In genomic region chr10:33772370-33773331, GRCh38 we compare ENCODE assay signal across 1 cellular context.
A peak's percentile ranks its signal among the peaks of the same experiment; 100 is the strongest.
TF ChIP-seq lines count a peak whose summit lies in the region.

No MANE protein-coding gene starts in this region.

TF ChIP-seq in H1, 55 proteins besides CTCF, POLR2A, EP300 and RAD21 (continued from another document):
- TF ChIP-seq CHD7 (IDR thresholded peaks at IDR 0.05; ENCODE audit: insufficient replicate concordance, low read length) (no peak), CHD1 (IDR thresholded peaks at IDR 0.05; ENCODE audit: low read depth, low read length) (no peak), BCL11A (IDR thresholded peaks at IDR 0.05; ENCODE audit: low read depth in 2 of 2, low read length in 2 of 2) (no peak), GTF2F1 (IDR thresholded peaks at IDR 0.05; ENCODE audit: borderline replicate concordance, low read depth, low read length) (no peak), CEBPB (IDR thresholded peaks at IDR 0.05; ENCODE audit: low read depth, low read length) (no peak), MAX (IDR thresholded peaks at IDR 0.05) (peak; percentile 32; the same call in 1 of the 2 replicates), NRF1 (IDR thresholded peaks at IDR 0.05; ENCODE audit: low read depth, low read length) (no peak), GABPA (IDR thresholded peaks at IDR 0.05; ENCODE audit: borderline replicate concordance, insufficient read depth, low read length) (no peak), HDAC6 (IDR thresholded peaks at IDR 0.05; ENCODE audit: low read depth, low read length) (no peak), YY1 (IDR thresholded peaks at IDR 0.05; ENCODE audit: low read depth, low read length) (no peak), BRCA1 (IDR thresholded peaks at IDR 0.05; ENCODE audit: low read depth, low read length) (no peak), SIX5 (IDR thresholded peaks at IDR 0.05; ENCODE audit: low read depth, low read length) (no peak), JUND (IDR thresholded peaks at IDR 0.05; ENCODE audit: low read length) (peak; percentile 53), EGR1 (IDR thresholded peaks at IDR 0.05; ENCODE audit: borderline replicate concordance, low read depth, low read length) (no peak), RBBP5 (IDR thresholded peaks at IDR 0.05; ENCODE audit: borderline replicate concordance, low read depth, low read length) (no peak), KDM5A (IDR thresholded peaks at IDR 0.05; ENCODE audit: low read length) (no peak), POLR2AphosphoS5 (IDR thresholded peaks at IDR 0.05; ENCODE audit: low read depth, low read length) (no peak), PHF8 (conservative IDR thresholded peaks at IDR 0.05; ENCODE audit: low read depth, low read length) (no peak), SIN3A (conservative IDR thresholded peaks at IDR 0.05 in 1 of 2, IDR thresholded peaks at IDR 0.05 in 1 of 2; ENCODE audit: low read depth in 1 of 2, low read length in 2 of 2) (no peak), ZNF274 (IDR thresholded peaks at IDR 0.05; ENCODE audit: borderline replicate concordance, extremely low read depth, low read length) (no peak), SAP30 (IDR thresholded peaks at IDR 0.05; ENCODE audit: insufficient read depth, insufficient replicate concordance, low read length) (no peak), SP1 (IDR thresholded peaks at IDR 0.05; ENCODE audit: low read depth, low read length) (0 out of 2 replicates have a peak, but pooled peaks have one; percentile 34), CBX5 (IDR thresholded peaks at IDR 0.05; ENCODE audit: low read depth, low read length) (no peak), RNF2 (IDR thresholded peaks at IDR 0.05; ENCODE audit: borderline replicate concordance, low read depth, low read length, missing control alignments, poor library complexity, severe bottlenecking) (no peak), CREB1 (IDR thresholded peaks at IDR 0.05) (peak; percentile 37; the same call in 1 of the 2 replicates), SRF (IDR thresholded peaks at IDR 0.05; ENCODE audit: low read depth, low read length) (no peak), TAF7 (optimal IDR thresholded peaks at IDR 0.05; ENCODE audit: borderline replicate concordance, low read depth, low read length) (no peak), ATF3 (IDR thresholded peaks at IDR 0.05; ENCODE audit: insufficient read depth, low read depth, low read length) (no peak), SUZ12 (IDR thresholded peaks at IDR 0.05; ENCODE audit: low read length) (no peak), USF2 (IDR thresholded peaks at IDR 0.05; ENCODE audit: low read length) (no peak), FOSL1 (IDR thresholded peaks at IDR 0.05; ENCODE audit: insufficient read depth, low read depth, low read length) (no peak), TAF1 (IDR thresholded peaks at IDR 0.05; ENCODE audit: low read depth, low read length) (no peak), JUN (IDR thresholded peaks at IDR 0.05; ENCODE audit: low read depth, low read length) (no peak), ATF2 (IDR thresholded peaks at IDR 0.05; ENCODE audit: low read length) (no peak), SP4 (IDR thresholded peaks at IDR 0.05; ENCODE audit: low read length) (no peak), HDAC2 (IDR thresholded peaks at IDR 0.05; ENCODE audit: borderline replicate concordance in 1 of 2, low read depth in 2 of 2, low read length in 2 of 2) (0 out of 4 replicates have a peak, but pooled peaks of 1 of the 2 experiments have one; percentile 37), RFX5 (IDR thresholded peaks at IDR 0.05; ENCODE audit: borderline replicate concordance, low read depth, low read length) (no peak), TBP (IDR thresholded peaks at IDR 0.05; ENCODE audit: low read depth, low read length) (no peak), POU5F1 (IDR thresholded peaks at IDR 0.05; ENCODE audit: low read depth, low read length) (no peak), E2F6 (IDR thresholded peaks at IDR 0.05) (no peak), CTBP2 (IDR thresholded peaks at IDR 0.05; ENCODE audit: borderline replicate concordance, insufficient read depth, insufficient read length, low read length) (no peak), ASH2L (IDR thresholded peaks at IDR 0.05; ENCODE audit: low read length) (peak; percentile 34), MAFK (IDR thresholded peaks at IDR 0.05; ENCODE audit: low read depth, low read length) (peak; percentile 73), SP2 (IDR thresholded peaks at IDR 0.05; ENCODE audit: low read length) (no peak), CHD2 (IDR thresholded peaks at IDR 0.05; ENCODE audit: low read length) (no peak), TCF12 (IDR thresholded peaks at IDR 0.05; ENCODE audit: low read depth, low read length) (no peak), TEAD4 (IDR thresholded peaks at IDR 0.05; ENCODE audit: low read depth, low read length) (no peak), KDM4A (IDR thresholded peaks at IDR 0.05; ENCODE audit: low read depth, low read length, severe bottlenecking) (no peak), RXRA (IDR thresholded peaks at IDR 0.05; ENCODE audit: insufficient read depth, low read depth, low read length) (no peak), BACH1 (IDR thresholded peaks at IDR 0.05; ENCODE audit: low read length) (0 out of 2 replicates have a peak, but pooled peaks have one; percentile 17), NANOG (IDR thresholded peaks at IDR 0.05; ENCODE audit: insufficient read depth, low read depth, low read length, poor library complexity, severe bottlenecking) (peak; percentile 59), SIRT6 (IDR thresholded peaks at IDR 0.05; ENCODE audit: low read length) (no peak), KDM1A (IDR thresholded peaks at IDR 0.05; ENCODE audit: borderline replicate concordance, low read length) (no peak), CBX8 (IDR thresholded peaks at IDR 0.05; ENCODE audit: borderline replicate concordance, low read depth, low read length) (no peak)
TF ChIP-seq in H1: peak in this region for 9.
